Comparison of ENCODE assay signal across 30 cellular contexts in genomic region chr6:169795196-169795595, GRCh38. TPM values are rescaled to one million over a fixed set of nuclear protein-coding genes. Genes with fewer than 3 reads are reported as not detected.
DNase-seq lines count a peak whose midpoint lies in the region; ATAC-seq, FAIRE-seq and TF ChIP-seq lines count a peak whose summit lies in the region.
"Had no signal": no experiment of that assay in that cellular context is flagged by ENCODE, and none has a peak within 500 bp of the region (broad histone marks: within the 10 kb centered on the region; RNA-seq: fewer than 3 reads in every experiment).

No MANE protein-coding gene starts in this region.

- H3K4me3 ChIP-seq in HepG2 (replicated peaks in 1 of 3; ENCODE audit: insufficient read depth in 1 of 3, low read depth in 2 of 3, low read length in 3 of 3) = no peak overlapping the region
- no peak overlapping the region for H3K4me3 ChIP-seq in right lobe of liver
- H3K4me3 ChIP-seq: cardiac muscle cell, gastrocnemius medialis, GM23338, Peyer's patch, upper lobe of right lung had no signal

- H3K9me3 Mint-ChIP-seq in activated naive CD4-positive, alpha-beta T cell treated with anti-CD3 and anti-CD28 coated beads, Interleukin-2, amount 10 ng/mL, durations not matched to agents 7 days and 5 days = no peaks in the 10 kb centered on the region
- H3K9me3 Mint-ChIP-seq: activated naive CD4-positive, alpha-beta T cell treated with anti-CD3 and anti-CD28 coated beads, Interleukin-2, amount 50 U/mL, for 24 hours; CD4-positive, CD25-positive, alpha-beta regulatory T cell; GM23338; memory B cell; neural crest cell; stimulated activated memory B cell treated with anti-CD40 and anti-IgM and Interleukin-4, amounts not matched to agents 10 μg/mL and 1 μg/mL and 100 μg/mL, for 72 hours; T-cell had no signal

- H2AFZ ChIP-seq in HepG2 (ENCODE audit: low read length) = no peak overlapping the region
- H2AFZ ChIP-seq: GM23338 had no signal

- no peak overlapping the region for H3K4me3 Mint-ChIP-seq in activated naive CD4-positive, alpha-beta T cell treated with anti-CD3 and anti-CD28 coated beads, Interleukin-2, amount 10 ng/mL, durations not matched to agents 7 days and 5 days
- H3K4me3 Mint-ChIP-seq: activated naive CD4-positive, alpha-beta T cell treated with anti-CD3 and anti-CD28 coated beads, Interleukin-2, amount 50 U/mL, for 24 hours; GM23338; IgD-negative memory B cell; memory B cell; neural crest cell; stimulated activated memory B cell treated with anti-CD40 and anti-IgM and Interleukin-4, amounts not matched to agents 10 μg/mL and 1 μg/mL and 100 μg/mL, for 72 hours; T-cell had no signal

- POLR2A ChIA-PET in HepG2 (lab: Yijun Ruan, JAX) = interaction anchor here (1.1 to 2.9 kb wide), 3 partner anchors 9 to 70 kb away, joined by 5 to 8 read pairs (median 5); no protein-coding TSS in a partner anchor

- no peak overlapping the region for H3K9ac ChIP-seq in HepG2 (ENCODE audit: insufficient read depth, low read depth, low read length)

- FAIRE-seq in HepG2 (lab: Jason Lieb, UNC) = no peak

- DNase-seq in DMS53 (lab: John Stamatoyannopoulos, UW) (peak; percentile 45), DMS53 treated with DMSO at 0.1 percent for 48 hours (lab: John Stamatoyannopoulos, UW; ENCODE audit: unreplicated experiment) (no peak), HepG2 (ENCODE audit: low spot score) (no peak), right lobe of liver (no peak), left lobe of liver (ENCODE audit: low spot score) (peak; percentile 24)
- no peak for DNase-seq in activated CD4-positive, CD25-positive, alpha-beta regulatory T cell treated with anti-CD3 and anti-CD28 coated beads, Interleukin-2, amount 50 U/mL, for 72 hours
- no peak for DNase-seq in activated naive CD4-positive, alpha-beta T cell treated with anti-CD3 and anti-CD28 coated beads, Interleukin-2, amount 10 ng/mL, durations not matched to agents 7 days and 5 days
- DNase-seq: activated CD4-positive, alpha-beta T cell treated with anti-CD3 and anti-CD28 coated beads, Interleukin-2, amount 50 U/mL, for 48 hours; activated CD8-positive, alpha-beta memory T cell treated with anti-CD3 and anti-CD28 coated beads, Interleukin-2, amount 50 U/mL, for 48 hours; anterior cingulate cortex; CD4-positive, CD25-positive, alpha-beta regulatory T cell; gastrocnemius medialis; NCI-H2171; NK-92 treated with Interleukin-12 subunit alpha and Interleukin-12 subunit beta, amount 100 ng/mL, for 24 hours; stimulated activated CD4-positive, alpha-beta T cell treated with anti-CD3 and anti-CD28 coated beads, Interleukin-12 subunit alpha, Interleukin-12 subunit beta, amount 100 ng/mL, for 4 hours; stimulated activated CD4-positive, alpha-beta T cell treated with anti-CD3 and anti-CD28 coated beads, Interleukin-4, amount 100 ng/mL, for 24 hours; substantia nigra; T-cell had no signal

- H3K27me3 ChIP-seq in HepG2 (ENCODE audit: control insufficient read depth in 1 of 2, insufficient read depth in 2 of 2, low read length in 2 of 2) (no peaks in the 10 kb centered on the region), right lobe of liver (no peaks in the 10 kb centered on the region)
- H3K27me3 ChIP-seq: cardiac muscle cell, gastrocnemius medialis, Peyer's patch, upper lobe of right lung had no signal

- peaks cover 28% of the 10 kb centered on the region for H3K79me2 ChIP-seq in HepG2 (ENCODE audit: insufficient read depth, low read length)

- in situ Hi-C loops in HepG2 (cut with HindIII; ENCODE audit: extremely low pct_ligation_motif_present, low pct_unique_long_range_greater_than_20kb) = no loop called here

- no peak for ATAC-seq in HepG2
- no peak for ATAC-seq in right lobe of liver
- no peak for ATAC-seq in left lobe of liver
- no peak for ATAC-seq in HG02610 (IDR thresholded peaks at IDR 0.05; ENCODE audit: unreplicated experiment)
- ATAC-seq: gastrocnemius medialis; GM23338; sciatic nerve; stimulated activated memory B cell treated with anti-CD40 and anti-IgM and Interleukin-4, amounts not matched to agents 10 μg/mL and 1 μg/mL and 100 μg/mL, for 72 hours; T-cell; upper lobe of right lung had no signal

- H3K27ac ChIP-seq in HepG2 (ENCODE audit: extremely low read length, insufficient read depth, low read length) (no peak overlapping the region), right lobe of liver (no peak overlapping the region)
- H3K27ac ChIP-seq: 22Rv1, cardiac muscle cell, gastrocnemius medialis, Peyer's patch, upper lobe of right lung had no signal

- H3K4me1 Mint-ChIP-seq in activated naive CD4-positive, alpha-beta T cell treated with anti-CD3 and anti-CD28 coated beads, Interleukin-2, amount 10 ng/mL, durations not matched to agents 7 days and 5 days = peaks cover 10% of the 10 kb centered on the region

- 49% methylated on average over 2 of the region's 2 CpGs for WGBS in HepG2 (ENCODE audit: low lambda C conversion rate)
- WGBS in right lobe of liver (ENCODE audit: insufficient coverage, low coverage, low lambda C conversion rate, missing lambda C conversion rate) = 63% methylated on average over 1 of the region's 2 CpGs

- TF ChIP-seq CTCF in HepG2 (CRISPR knock-in tag; IDR thresholded peaks at IDR 0.05) (0 out of 2 replicates have a peak, but pooled peaks have one; percentile 21), right lobe of liver (IDR thresholded peaks at IDR 0.05) (no peak)

- CTCF ChIA-PET in HepG2 (lab: Yijun Ruan, JAX; ENCODE audit: low intra/inter-chr PET ratio, low total read pairs) = no interaction called here
- CTCF ChIA-PET in activated naive CD4-positive, alpha-beta T cell treated with anti-CD3 and anti-CD28 coated beads, Interleukin-2, amount 10 ng/mL, durations not matched to agents 7 days and 5 days (lab: Charles Lee) = no interaction called here

- H3K4me1 ChIP-seq in HepG2 (ENCODE audit: insufficient read depth, low read length) = peaks cover 85% of the 10 kb centered on the region
- peaks cover 0 to 21% (median 9%) of the 10 kb centered on the region in 4 donors for H3K4me1 ChIP-seq in right lobe of liver

- H3K4me2 ChIP-seq in HepG2 (ENCODE audit: low read depth, low read length) = peak overlapping the region; percentile 22
- H3K4me2 ChIP-seq: GM23338 had no signal

- peaks cover 81% of the 10 kb centered on the region for H3K27me3 Mint-ChIP-seq in activated naive CD4-positive, alpha-beta T cell treated with anti-CD3 and anti-CD28 coated beads, Interleukin-2, amount 10 ng/mL, durations not matched to agents 7 days and 5 days

- H4K20me1 ChIP-seq in HepG2 (ENCODE audit: insufficient read depth, low read length) = no peaks in the 10 kb centered on the region

- H3K9me3 ChIP-seq in HepG2 (ENCODE audit: low read length) (no peaks in the 10 kb centered on the region), right lobe of liver (no peaks in the 10 kb centered on the region)
- H3K9me3 ChIP-seq: gastrocnemius medialis, Peyer's patch, upper lobe of right lung had no signal

- TF ChIP-seq EP300 in HepG2 (IDR thresholded peaks at IDR 0.05; ENCODE audit: low read depth in 2 of 2, low read length in 2 of 2) (no peak), HepG2 (CRISPR knock-in tag; IDR thresholded peaks at IDR 0.05; ENCODE audit: borderline replicate concordance) (no peak)

- no peaks in the 10 kb centered on the region for H3K36me3 ChIP-seq in HepG2 (replicated peaks in 1 of 2; ENCODE audit: control insufficient read depth in 1 of 2, insufficient read depth in 2 of 2, low read length in 2 of 2)
- no peaks in the 10 kb centered on the region for H3K36me3 ChIP-seq in right lobe of liver
- H3K36me3 ChIP-seq: cardiac muscle cell, gastrocnemius medialis, Peyer's patch, upper lobe of right lung had no signal

- H3K27ac Mint-ChIP-seq in activated naive CD4-positive, alpha-beta T cell treated with anti-CD3 and anti-CD28 coated beads, Interleukin-2, amount 10 ng/mL, durations not matched to agents 7 days and 5 days = no peak overlapping the region
- H3K27ac Mint-ChIP-seq: activated naive CD4-positive, alpha-beta T cell treated with anti-CD3 and anti-CD28 coated beads, Interleukin-2, amount 50 U/mL, for 24 hours; CD4-positive, CD25-positive, alpha-beta regulatory T cell; GM23338; IgD-negative memory B cell; memory B cell; stimulated activated memory B cell treated with anti-CD40 and anti-IgM and Interleukin-4, amounts not matched to agents 10 μg/mL and 1 μg/mL and 100 μg/mL, for 72 hours; T-cell had no signal

- intact Hi-C loops in HepG2 (cut with micrococcal nuclease; ENCODE audit: unreplicated experiment) = loop anchor here (5.0 kb wide), 1 partner anchor 737 kb away; no protein-coding TSS in a partner anchor
- intact Hi-C loops in right lobe of liver (cut with DNase I) = loop anchor here in 1 of 2 donors (10.0 kb wide), 1 partner anchor 730 kb away; no protein-coding TSS in a partner anchor

- TF ChIP-seq POLR2A in HepG2 (IDR thresholded peaks at IDR 0.05; ENCODE audit: insufficient read depth in 1 of 2, low read depth in 2 of 2, low read length in 2 of 2) (no peak), right lobe of liver (IDR thresholded peaks at IDR 0.05) (no peak)

- no peak for TF ChIP-seq RAD21 in HepG2 (CRISPR knock-in tag; IDR thresholded peaks at IDR 0.05)

- H3K36me3 Mint-ChIP-seq in activated naive CD4-positive, alpha-beta T cell treated with anti-CD3 and anti-CD28 coated beads, Interleukin-2, amount 10 ng/mL, durations not matched to agents 7 days and 5 days = no peaks in the 10 kb centered on the region
- H3K36me3 Mint-ChIP-seq: activated naive CD4-positive, alpha-beta T cell treated with anti-CD3 and anti-CD28 coated beads, Interleukin-2, amount 50 U/mL, for 24 hours; memory B cell; stimulated activated memory B cell treated with anti-CD40 and anti-IgM and Interleukin-4, amounts not matched to agents 10 μg/mL and 1 μg/mL and 100 μg/mL, for 72 hours; T-cell had no signal

- no TSS peak for BruUV-seq in HepG2 (replicated peaks; lab: Mats Ljungman, UMichigan)

RNA-seq across cellular contexts. Expression of gene ERMARD, which starts 43.8 kb away (rescaled TPM):
- total RNA-seq in HepG2 (2016; rRNA removed; fragmentation: Illumina TruSeq; extraction: Trizol) = 8.4 and 10.7 TPM in 2 replicates
- total RNA-seq in HepG2 (2016; cell fraction: cytosol; rRNA removed; fragmentation: Illumina TruSeq; extraction: Trizol; ENCODE audit: low read depth) = 5.5 and 7.1 TPM in 2 replicates
- 7.1 and 13.2 TPM in 2 replicates for total RNA-seq in HepG2 (2016; cell fraction: insoluble cytoplasmic fraction; rRNA removed; fragmentation: Illumina TruSeq; extraction: Trizol)
- 7.3 and 7.5 TPM in 2 replicates for total RNA-seq in HepG2 (2016; cell fraction: membrane; rRNA removed; fragmentation: Illumina TruSeq; extraction: Trizol)
- 16.6 and 17.0 TPM in 2 replicates for total RNA-seq in HepG2 (2016; cell fraction: nucleus; rRNA removed; fragmentation: Illumina TruSeq; extraction: Trizol)
- polyA plus RNA-seq in HepG2 (2011; rRNA removed) = 8.8 and 11.6 TPM in 2 replicates
- 6.1 and 7.4 TPM in 2 replicates for polyA plus RNA-seq in HepG2 (2011; cell fraction: cytosol; rRNA removed)
- 35.0 and 45.3 TPM in 2 replicates for polyA plus RNA-seq in HepG2 (2011; cell fraction: nucleus; rRNA removed)
- 7.7 and 8.9 TPM in 2 replicates for polyA plus RNA-seq in HepG2 (2012)
- 1.9 and 2.2 TPM in 2 replicates for polyA plus RNA-seq in HepG2 (2016; cell fraction: cytosol; fragmentation: Illumina TruSeq; extraction: Trizol; ENCODE audit: low read depth)
- 4.8 and 5.9 TPM in 2 replicates for polyA plus RNA-seq in HepG2 (2016; cell fraction: insoluble cytoplasmic fraction; fragmentation: Illumina TruSeq; extraction: Trizol; ENCODE audit: low read depth)
- 2.4 and 3.3 TPM in 2 replicates for polyA plus RNA-seq in HepG2 (2016; cell fraction: membrane; fragmentation: Illumina TruSeq; extraction: Trizol; ENCODE audit: low read depth)
- polyA plus RNA-seq in HepG2 (2016; cell fraction: nucleus; fragmentation: Illumina TruSeq; extraction: Trizol; ENCODE audit: insufficient read depth, low read depth) = 28.4 and 29.0 TPM in 2 replicates
- polyA minus RNA-seq in HepG2 (2011; rRNA and poly(A)+ RNA removed; ENCODE audit: low replicate concordance) = 6.3 TPM in 2 replicates
- polyA minus RNA-seq in HepG2 (2011; cell fraction: cytosol; rRNA and poly(A)+ RNA removed) = 2.4 and 4.4 TPM in 2 replicates
- 10.9 and 14.3 TPM in 2 replicates for polyA minus RNA-seq in HepG2 (2011; cell fraction: nucleus; rRNA and poly(A)+ RNA removed)
- total RNA-seq in right lobe of liver = 10 to 100 TPM; 11.1 to 24.4 (median 15.2) TPM
- total RNA-seq in left lobe of liver = 16.3 TPM

RNA-seq across cellular contexts. Expression of gene DYNLT2, which starts 43.8 kb away (rescaled TPM):
- total RNA-seq in HepG2 (2016; rRNA removed; fragmentation: Illumina TruSeq; extraction: Trizol) (3.1 and 4.3 TPM in 2 replicates), right lobe of liver (under 1 TPM; 0.43 to 0.82 (median 0.68) TPM), left lobe of liver (0.60 TPM)
- 1.7 and 1.9 TPM in 2 replicates for total RNA-seq in HepG2 (2016; cell fraction: cytosol; rRNA removed; fragmentation: Illumina TruSeq; extraction: Trizol; ENCODE audit: low read depth)
- 3.0 and 4.1 TPM in 2 replicates for total RNA-seq in HepG2 (2016; cell fraction: insoluble cytoplasmic fraction; rRNA removed; fragmentation: Illumina TruSeq; extraction: Trizol)
- total RNA-seq in HepG2 (2016; cell fraction: membrane; rRNA removed; fragmentation: Illumina TruSeq; extraction: Trizol) = 4.9 and 5.8 TPM in 2 replicates
- total RNA-seq in HepG2 (2016; cell fraction: nucleus; rRNA removed; fragmentation: Illumina TruSeq; extraction: Trizol) = 6.6 and 7.6 TPM in 2 replicates
- polyA plus RNA-seq in HepG2 (2011; rRNA removed) = 1.7 and 2.1 TPM in 2 replicates
- 1.1 TPM in 2 replicates for polyA plus RNA-seq in HepG2 (2011; cell fraction: cytosol; rRNA removed)
- 2.6 and 3.0 TPM in 2 replicates for polyA plus RNA-seq in HepG2 (2011; cell fraction: nucleus; rRNA removed)
- 6.2 and 8.3 TPM in 2 replicates for polyA plus RNA-seq in HepG2 (2012)
- polyA plus RNA-seq in HepG2 (2016; cell fraction: cytosol; fragmentation: Illumina TruSeq; extraction: Trizol; ENCODE audit: low read depth) = 1.8 and 2.2 TPM in 2 replicates
- 3.8 and 4.0 TPM in 2 replicates for polyA plus RNA-seq in HepG2 (2016; cell fraction: insoluble cytoplasmic fraction; fragmentation: Illumina TruSeq; extraction: Trizol; ENCODE audit: low read depth)
- 5.3 and 5.7 TPM in 2 replicates for polyA plus RNA-seq in HepG2 (2016; cell fraction: membrane; fragmentation: Illumina TruSeq; extraction: Trizol; ENCODE audit: low read depth)
- polyA plus RNA-seq in HepG2 (2016; cell fraction: nucleus; fragmentation: Illumina TruSeq; extraction: Trizol; ENCODE audit: insufficient read depth, low read depth) = 10.1 and 11.1 TPM in 2 replicates
- 0.30 and 0.36 TPM in 2 replicates for polyA minus RNA-seq in HepG2 (2011; rRNA and poly(A)+ RNA removed; ENCODE audit: low replicate concordance)
- polyA minus RNA-seq in HepG2 (2011; cell fraction: cytosol; rRNA and poly(A)+ RNA removed) = 0.30 and 1.1 TPM in 2 replicates
- polyA minus RNA-seq in HepG2 (2011; cell fraction: nucleus; rRNA and poly(A)+ RNA removed) = 5.0 and 5.8 TPM in 2 replicates

Comparison
In these comparisons a context has a peak if more than half of its experiments do, and no peak if none do; other contexts are left out.
1. DNase-seq: peak in DMS53 (single experiment) and left lobe of liver (single experiment); none in DMS53 treated with DMSO at 0.1 percent for 48 hours (single experiment), HepG2 (single experiment), right lobe of liver (0 of 3), activated CD4-positive, CD25-positive, alpha-beta regulatory T cell treated with anti-CD3 and anti-CD28 coated beads, Interleukin-2, amount 50 U/mL, for 72 hours (single experiment) and activated naive CD4-positive, alpha-beta T cell treated with anti-CD3 and anti-CD28 coated beads, Interleukin-2, amount 10 ng/mL, durations not matched to agents 7 days and 5 days (single experiment).